Comparison of ENCODE assay signal across 19 cellular contexts in the genomic region with DNA sequence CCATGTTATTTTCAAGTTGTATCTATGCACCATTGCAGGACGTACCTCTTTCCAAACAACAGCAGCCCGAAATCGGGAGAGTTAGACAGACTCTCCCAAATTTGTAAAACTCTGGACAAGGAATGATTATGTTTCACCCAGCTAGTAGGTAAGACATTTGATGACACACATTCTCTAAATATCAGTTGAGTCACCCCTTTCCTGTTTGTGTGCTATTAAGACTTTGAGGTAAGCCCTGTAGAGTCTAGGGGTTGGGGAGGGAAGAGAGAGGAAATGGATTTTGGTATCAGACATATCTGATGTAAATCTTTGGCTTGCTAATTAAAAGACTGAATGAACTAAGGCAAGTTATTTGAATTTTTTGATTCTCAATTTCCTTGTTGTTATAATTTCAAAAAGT.
DNase-seq lines count a peak whose midpoint lies in the region; ATAC-seq, FAIRE-seq and TF ChIP-seq lines count a peak whose summit lies in the region.
"Had no signal": no experiment of that assay in that cellular context is flagged by ENCODE, and none has a peak within 500 bp of the region (broad histone marks: within the 10 kb centered on the region; RNA-seq: fewer than 3 reads in every experiment).

No MANE protein-coding gene starts in this region.

- no peaks in the 10 kb centered on the region for H3K9me1 ChIP-seq in endothelial cell of umbilical vein (replicated peaks; ENCODE audit: control insufficient read depth, extremely low read depth, insufficient read depth, low read length)

- H3K27me3 Mint-ChIP-seq in activated CD8-positive, alpha-beta T cell treated with anti-CD3 and anti-CD28 coated beads, Interleukin-2, amount 10 ng/mL, durations not matched to agents 7 days and 5 days (ENCODE audit: low read depth): no peaks in the 10 kb centered on the region
- H3K27me3 Mint-ChIP-seq: CD4-positive, alpha-beta T cell had no signal

- no peak for FAIRE-seq in endothelial cell of umbilical vein (lab: Jason Lieb, UNC)
- FAIRE-seq: A549, HTR-8/SVneo had no signal

- H3K27me3 ChIP-seq in endothelial cell of umbilical vein (ENCODE audit: control insufficient read depth in 2 of 2, insufficient read depth in 2 of 2, low read length in 2 of 2) (no peaks in the 10 kb centered on the region), mesendoderm (ENCODE audit: insufficient read depth, low read length, poor library complexity) (no peaks in the 10 kb centered on the region)

- H3K9ac ChIP-seq in endothelial cell of umbilical vein (replicated peaks; ENCODE audit: extremely low read depth, insufficient read depth, low read length) (no peak overlapping the region), mesendoderm (ENCODE audit: low read length) (no peak overlapping the region)

- H4K20me1 ChIP-seq in endothelial cell of umbilical vein (replicated peaks; ENCODE audit: control insufficient read depth, extremely low read depth, insufficient read depth, low read length): no peaks in the 10 kb centered on the region

- dilution Hi-C loops in endothelial cell of umbilical vein (cut with MboI; ENCODE audit: extremely low pct_ligation_motif_present, low sequenced_read_pairs): no loop called here

- no peaks in the 10 kb centered on the region for H3K4me1 Mint-ChIP-seq in activated CD8-positive, alpha-beta T cell treated with anti-CD3 and anti-CD28 coated beads, Interleukin-2, amount 10 ng/mL, durations not matched to agents 7 days and 5 days (ENCODE audit: low read depth)
- H3K4me1 Mint-ChIP-seq: IgD-negative memory B cell had no signal

- H3K4me1 ChIP-seq in endothelial cell of umbilical vein (ENCODE audit: control insufficient read depth, extremely low read depth, insufficient read depth, low read length) (no peaks in the 10 kb centered on the region), mesendoderm (ENCODE audit: control insufficient read depth, low read depth, low read length) (no peaks in the 10 kb centered on the region)
- H3K4me1 ChIP-seq: A549, Caco-2 had no signal

- no peak overlapping the region for H2BK5ac ChIP-seq in mesendoderm (ENCODE audit: low read length)

- intact Hi-C loops in endothelial cell of umbilical vein (cut with micrococcal nuclease): no loop called here

- no peak for TF ChIP-seq POLR2A in endothelial cell of umbilical vein (IDR thresholded peaks at IDR 0.05; ENCODE audit: low read depth, low read length)

- no CpG with 5 or more reads among the region's 3 CpGs for WGBS in mesendoderm (ENCODE audit: extremely low coverage, insufficient coverage, low lambda C conversion rate)

- H3K56ac ChIP-seq in mesendoderm (ENCODE audit: low read length): no peak overlapping the region

- POLR2A ChIA-PET in endothelial cell of umbilical vein (lab: Charles Lee): no interaction called here
- POLR2A ChIA-PET in activated CD8-positive, alpha-beta T cell treated with anti-CD3 and anti-CD28 coated beads, Interleukin-2, amount 10 ng/mL, durations not matched to agents 7 days and 5 days (lab: Charles Lee): no interaction called here

- no peak overlapping the region for H3K23ac ChIP-seq in mesendoderm (ENCODE audit: low read length)

- H3K79me2 ChIP-seq in endothelial cell of umbilical vein (ENCODE audit: control insufficient read depth, insufficient read depth, low read length) (no peaks in the 10 kb centered on the region), mesendoderm (ENCODE audit: control insufficient read depth, insufficient read depth, low read length) (no peaks in the 10 kb centered on the region)

- H3K4me2 ChIP-seq in endothelial cell of umbilical vein (ENCODE audit: insufficient read depth, low read length) (no peak overlapping the region), mesendoderm (ENCODE audit: low read length) (no peak overlapping the region)
- H3K4me2 ChIP-seq: A549 had no signal

- H3K9me3 Mint-ChIP-seq in activated CD8-positive, alpha-beta T cell treated with anti-CD3 and anti-CD28 coated beads, Interleukin-2, amount 10 ng/mL, durations not matched to agents 7 days and 5 days (ENCODE audit: insufficient read depth): no peaks in the 10 kb centered on the region
- H3K9me3 Mint-ChIP-seq: CD4-positive, alpha-beta T cell; IgD-negative memory B cell had no signal

- BruUV-seq in endothelial cell of umbilical vein (replicated peaks; lab: Mats Ljungman, UMichigan): no TSS peak

- H4K8ac ChIP-seq in mesendoderm (ENCODE audit: low read depth, low read length): no peak overlapping the region

- TF ChIP-seq CTCF in endothelial cell of umbilical vein (IDR thresholded peaks at IDR 0.05; ENCODE audit: extremely low read depth in 1 of 2, insufficient read depth in 1 of 2, low read depth in 1 of 2, low read length in 2 of 2): no peak

- H3K4me3 ChIP-seq in Jurkat, Clone E6-1 (ENCODE audit: low read length): no peak overlapping the region
- no peak overlapping the region for H3K4me3 ChIP-seq in endothelial cell of umbilical vein (replicated peaks in 1 of 3; ENCODE audit: insufficient read depth in 1 of 3, low read depth in 1 of 3, low read length in 3 of 3)
- no peak overlapping the region for H3K4me3 ChIP-seq in mesendoderm (ENCODE audit: low read length)
- H3K4me3 ChIP-seq: A549 had no signal

- H2BK120ac ChIP-seq in mesendoderm (ENCODE audit: low read depth, low read length): no peak overlapping the region

- H2AFZ ChIP-seq in endothelial cell of umbilical vein (ENCODE audit: low read depth, low read length): no peak overlapping the region

- H3K4ac ChIP-seq in mesendoderm (ENCODE audit: low read depth, low read length): no peak overlapping the region

- no peak overlapping the region for H2AK5ac ChIP-seq in mesendoderm (ENCODE audit: low read length)

- no peak overlapping the region for H3K27ac Mint-ChIP-seq in activated CD8-positive, alpha-beta T cell treated with anti-CD3 and anti-CD28 coated beads, Interleukin-2, amount 10 ng/mL, durations not matched to agents 7 days and 5 days
- H3K27ac Mint-ChIP-seq: CD4-positive, alpha-beta T cell; IgD-negative memory B cell had no signal

- H3K9me3 ChIP-seq in endothelial cell of umbilical vein (replicated peaks; ENCODE audit: control insufficient read depth, insufficient read depth, low read length): no peaks in the 10 kb centered on the region
- H3K9me3 ChIP-seq: A549, Caco-2 had no signal

- peak; percentile 20 for DNase-seq in EL
- DNase-seq in Jurkat, Clone E6-1 (ENCODE audit: low read depth, low spot score): peak; percentile 4
- DNase-seq in endothelial cell of umbilical vein (ENCODE audit: low read depth, low spot score): no peak
- no peak for DNase-seq in mesendoderm
- no peak for DNase-seq in D341Med (ENCODE audit: low spot score)
- no peak for DNase-seq in activated CD8-positive, alpha-beta T cell treated with anti-CD3 and anti-CD28 coated beads, Interleukin-2, amount 10 ng/mL, durations not matched to agents 7 days and 5 days
- DNase-seq: Caco-2; CD4-positive, alpha-beta T cell; DMS153; H7; NCI-H1105 treated with DMSO at 0.1 percent for 48 hours; NCI-H1694 treated with DMSO at 0.1 percent for 48 hours; NCI-H510A treated with DMSO at 0.1 percent for 48 hours; NCI-H774; SHP77 treated with DMSO at 0.1 percent for 48 hours had no signal

- H3K36me3 ChIP-seq in endothelial cell of umbilical vein (ENCODE audit: control insufficient read depth in 2 of 2, extremely low read depth in 1 of 2, insufficient read depth in 2 of 2, low read length in 2 of 2) (no peaks in the 10 kb centered on the region), mesendoderm (ENCODE audit: control insufficient read depth, insufficient read depth, low read length) (no peaks in the 10 kb centered on the region)

- H3K36me3 Mint-ChIP-seq in activated CD8-positive, alpha-beta T cell treated with anti-CD3 and anti-CD28 coated beads, Interleukin-2, amount 10 ng/mL, durations not matched to agents 7 days and 5 days (ENCODE audit: low read depth): no peaks in the 10 kb centered on the region
- H3K36me3 Mint-ChIP-seq: IgD-negative memory B cell had no signal

- H3K18ac ChIP-seq in mesendoderm (ENCODE audit: low read length): peak overlapping the region; percentile 14

- H4K5ac ChIP-seq in mesendoderm (ENCODE audit: low read length): no peak overlapping the region

- no peak for ATAC-seq in activated CD8-positive, alpha-beta T cell treated with anti-CD3 and anti-CD28 coated beads, Interleukin-2, amount 10 ng/mL, durations not matched to agents 7 days and 5 days
- no peak for ATAC-seq in GM19397 (IDR thresholded peaks at IDR 0.05; ENCODE audit: unreplicated experiment)
- ATAC-seq: A549 had no signal

- no peak overlapping the region for H2BK15ac ChIP-seq in mesendoderm (replicated peaks; ENCODE audit: low read depth)

- no peaks in the 10 kb centered on the region for H3K79me1 ChIP-seq in mesendoderm (ENCODE audit: low read length)

- H3K4me3 Mint-ChIP-seq in activated CD8-positive, alpha-beta T cell treated with anti-CD3 and anti-CD28 coated beads, Interleukin-2, amount 10 ng/mL, durations not matched to agents 7 days and 5 days: no peak overlapping the region
- H3K4me3 Mint-ChIP-seq: CD4-positive, alpha-beta T cell; IgD-negative memory B cell had no signal

- CTCF ChIA-PET in endothelial cell of umbilical vein (lab: Charles Lee): interaction anchor here (1.4 kb wide), 1 partner anchor 27 kb away, joined by 3 read pairs; no protein-coding TSS in a partner anchor
- CTCF ChIA-PET in activated CD8-positive, alpha-beta T cell treated with anti-CD3 and anti-CD28 coated beads, Interleukin-2, amount 10 ng/mL, durations not matched to agents 7 days and 5 days (lab: Charles Lee): no interaction called here

- no peak overlapping the region for H3K27ac ChIP-seq in endothelial cell of umbilical vein (ENCODE audit: insufficient read depth, low read depth, low read length)
- no peak overlapping the region for H3K27ac ChIP-seq in mesendoderm (ENCODE audit: low read depth, low read length)
- H3K27ac ChIP-seq: A549 had no signal

TF ChIP-seq in endothelial cell of umbilical vein, 7 proteins besides CTCF, POLR2A, EP300 and RAD21:
- TF ChIP-seq JUN (IDR thresholded peaks at IDR 0.05; ENCODE audit: borderline replicate concordance, insufficient read depth, insufficient read length, low read depth) (no peak), EZH2 (IDR thresholded peaks at IDR 0.05; ENCODE audit: borderline replicate concordance, low read depth, low read length, severe bottlenecking) (no peak), FOS (IDR thresholded peaks at IDR 0.05; ENCODE audit: borderline replicate concordance, insufficient read depth, low read length) (peak; percentile 45)
- TF ChIP-seq, protein P1, sequence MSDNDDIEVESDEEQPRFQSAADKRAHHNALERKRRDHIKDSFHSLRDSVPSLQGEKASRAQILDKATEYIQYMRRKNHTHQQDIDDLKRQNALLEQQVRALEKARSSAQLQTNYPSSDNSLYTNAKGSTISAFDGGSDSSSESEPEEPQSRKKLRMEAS (IDR thresholded peaks at IDR 0.05; ENCODE audit: insufficient read depth, insufficient read length): no peak
TF ChIP-seq in endothelial cell of umbilical vein: peak in this region for 1.

Comparison
In these comparisons a context has a peak if more than half of its experiments do, and no peak if none do; other contexts are left out.
1. DNase-seq: peak in EL (single experiment) and Jurkat, Clone E6-1 (single experiment); none in endothelial cell of umbilical vein (single experiment), mesendoderm (single experiment), D341Med (single experiment) and activated CD8-positive, alpha-beta T cell treated with anti-CD3 and anti-CD28 coated beads, Interleukin-2, amount 10 ng/mL, durations not matched to agents 7 days and 5 days (single experiment).